In the genomic region with DNA sequence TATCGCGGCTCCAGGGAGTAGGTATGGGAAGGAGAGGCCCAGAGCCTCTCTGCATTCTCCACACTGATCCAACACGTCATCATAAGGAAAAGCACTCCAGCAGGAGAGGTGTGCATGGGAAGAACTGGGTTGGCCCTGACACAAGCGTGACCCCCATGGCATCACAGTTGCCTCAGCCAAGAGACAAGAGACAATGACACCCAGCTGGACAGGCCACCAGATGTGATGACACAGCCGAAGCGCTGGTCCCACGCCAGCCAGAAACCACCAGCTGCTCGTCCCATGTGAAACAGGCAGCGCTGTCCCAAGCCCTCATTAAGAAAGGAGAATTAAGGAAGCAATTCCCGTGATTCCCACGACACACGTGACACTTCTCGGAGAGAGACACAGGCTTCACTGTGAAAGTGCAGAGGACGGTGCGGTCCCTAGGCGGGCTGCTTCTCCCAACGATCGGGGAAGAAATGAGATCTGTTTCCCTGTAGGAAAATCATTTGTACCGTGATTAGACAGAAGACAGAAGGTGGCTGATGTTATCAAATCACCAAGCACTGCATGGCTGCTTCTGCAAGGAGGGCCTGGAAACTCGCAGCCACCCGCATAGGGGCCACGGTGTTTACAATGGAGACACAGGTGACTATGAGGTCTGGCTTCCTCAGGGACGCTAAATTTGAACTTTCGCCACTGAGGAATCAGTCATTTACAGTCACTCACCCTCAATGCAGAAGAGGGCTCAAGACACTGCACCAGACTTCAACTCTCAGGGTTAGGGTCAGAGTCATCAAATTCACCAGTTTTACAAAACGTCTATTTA, we compare ENCODE assay signal across 10 cellular contexts.
DNase-seq lines count a peak whose midpoint lies in the region; ATAC-seq and TF ChIP-seq lines count a peak whose summit lies in the region.
"Had no signal": no experiment of that assay in that cellular context is flagged by ENCODE, and none has a peak within 500 bp of the region (broad histone marks: within the 10 kb centered on the region; RNA-seq: fewer than 3 reads in every experiment).

No MANE protein-coding gene starts in this region.

- no peaks in the 10 kb centered on the region for H3K36me3 ChIP-seq in right atrium auricular region
- H3K36me3 ChIP-seq in trophoblast cell (ENCODE audit: control insufficient read depth in 1 of 2, insufficient read depth in 2 of 2, low read length in 2 of 2): no peaks in the 10 kb centered on the region

- H3K9me3 ChIP-seq in AG04450 (ENCODE audit: control insufficient read depth, insufficient read depth, low read length) (no peaks in the 10 kb centered on the region; the same call in 1 of the 2 replicates), right atrium auricular region (no peaks in the 10 kb centered on the region), trophoblast cell (ENCODE audit: insufficient read depth, low read depth, low read length) (no peaks in the 10 kb centered on the region)

- TF ChIP-seq CTCF in AG04450 (IDR thresholded peaks at IDR 0.05; ENCODE audit: low read depth, low read length): no peak
- no peak for TF ChIP-seq CTCF in right atrium auricular region (IDR thresholded peaks at IDR 0.05)
- no peak for TF ChIP-seq CTCF in omental fat pad (IDR thresholded peaks at IDR 0.05)

- no peak overlapping the region for H2AFZ ChIP-seq in trophoblast cell (ENCODE audit: insufficient read depth, low read length, poor library complexity)

- no peak overlapping the region for H2BK5ac ChIP-seq in trophoblast cell (ENCODE audit: low read depth, low read length, poor library complexity)

- no peak for DNase-seq in AG04450 (ENCODE audit: low read depth, low spot score)
- DNase-seq in SK-N-DZ (ENCODE audit: low spot score): peak; percentile 90
- DNase-seq in right atrium auricular region (ENCODE audit: low spot score): no peak
- DNase-seq in trophoblast cell: peak; percentile 95 to 98
- no peak for DNase-seq in NCI-H345 treated with DMSO at 0.1 percent for 48 hours (lab: John Stamatoyannopoulos, UW; ENCODE audit: unreplicated experiment)
- no peak for DNase-seq in omental fat pad (ENCODE audit: low spot score)
- DNase-seq: NCI-H1930 had no signal

- H4K12ac ChIP-seq in trophoblast cell (ENCODE audit: low read depth, low read length): no peak overlapping the region

- no CpG with 5 or more reads among the region's 25 CpGs for WGBS in trophoblast cell (ENCODE audit: extremely low coverage, insufficient coverage, insufficient read length)

- H2BK12ac ChIP-seq in trophoblast cell (ENCODE audit: low read length): peak overlapping the region; percentile 7

- CTCF ChIA-PET in AG04450 (lab: Charles Lee): interaction anchor here (1.1 kb wide), 1 partner anchor 13 kb away, joined by 3 read pairs; no protein-coding TSS in a partner anchor

- H3K9ac ChIP-seq in trophoblast cell (ENCODE audit: low read length): no peak overlapping the region

- H3K4me3 ChIP-seq in AG04450 (ENCODE audit: low read depth, low read length): no peak overlapping the region; the same call in 1 of the 2 replicates
- no peak overlapping the region for H3K4me3 ChIP-seq in right atrium auricular region
- no peak overlapping the region for H3K4me3 ChIP-seq in trophoblast cell (ENCODE audit: low read depth, low read length)
- H3K4me3 ChIP-seq: K562 had no signal

- peaks cover 2% of the 10 kb centered on the region for H3K79me2 ChIP-seq in trophoblast cell (ENCODE audit: control insufficient read depth, insufficient read depth, low read length, poor library complexity)

- H3K27me3 ChIP-seq in AG04450 (ENCODE audit: control insufficient read depth, insufficient read depth, low read length) (no peaks in the 10 kb centered on the region), right atrium auricular region (no peaks in the 10 kb centered on the region), trophoblast cell (ENCODE audit: insufficient read depth, low read length) (no peaks in the 10 kb centered on the region)

- H3K4me1 ChIP-seq in right atrium auricular region (peaks cover 0 to 65% of the 10 kb centered on the region in 2 donors), trophoblast cell (ENCODE audit: control insufficient read depth in 1 of 2, insufficient read depth in 2 of 2, low read length in 2 of 2) (peaks cover 38 to 40% of the 10 kb centered on the region in 2 experiments)

- H3K27ac ChIP-seq in AG04450 (ENCODE audit: low read depth, low read length) (peak overlapping the region; percentile 21), right atrium auricular region (peak overlapping the region; percentile 9 to 64), trophoblast cell (ENCODE audit: low read depth, low read length) (no peak overlapping the region)

- H3K23ac ChIP-seq in trophoblast cell (ENCODE audit: low read length): no peak overlapping the region

- H2BK120ac ChIP-seq in trophoblast cell (ENCODE audit: insufficient read depth, low read length, poor library complexity): no peak overlapping the region

- no peak overlapping the region for H3K4ac ChIP-seq in trophoblast cell (ENCODE audit: low read depth, low read length)

- POLR2A ChIA-PET in AG04450 (lab: Yijun Ruan, JAX): interaction anchor here (0.6 to 1.2 kb wide), 2 partner anchors 68 to 421 kb away, joined by 5 read pairs; no protein-coding TSS in a partner anchor

- H4K91ac ChIP-seq in trophoblast cell (ENCODE audit: low read depth, low read length): no peak overlapping the region

- H3K4me2 ChIP-seq in trophoblast cell (ENCODE audit: low read length): no peak overlapping the region

- no peak overlapping the region for H3K18ac ChIP-seq in trophoblast cell (ENCODE audit: low read length)

- H3K14ac ChIP-seq in trophoblast cell (ENCODE audit: low read length): no peak overlapping the region

- H2AK5ac ChIP-seq in trophoblast cell (ENCODE audit: low read length): no peak overlapping the region

- peaks cover 11% of the 10 kb centered on the region for H3K79me1 ChIP-seq in trophoblast cell (ENCODE audit: low read length)

- H4K8ac ChIP-seq in trophoblast cell (ENCODE audit: low read depth, low read length): no peak overlapping the region

- ATAC-seq in omental fat pad (ENCODE audit: low FRiP score) (no peak), GM21423 (IDR thresholded peaks at IDR 0.05; ENCODE audit: unreplicated experiment) (no peak), GM19452 (IDR thresholded peaks at IDR 0.05; ENCODE audit: unreplicated experiment) (no peak)
- ATAC-seq: K562 had no signal

Comparison
In these comparisons a context has a peak if more than half of its experiments do, and no peak if none do; other contexts are left out.
1. DNase-seq: peak in SK-N-DZ (single experiment) and trophoblast cell (2 of 2); none in AG04450 (single experiment), right atrium auricular region (single experiment), NCI-H345 treated with DMSO at 0.1 percent for 48 hours (single experiment) and omental fat pad (single experiment).